ENCODE assay signal across 8 cellular contexts in the genomic region with DNA sequence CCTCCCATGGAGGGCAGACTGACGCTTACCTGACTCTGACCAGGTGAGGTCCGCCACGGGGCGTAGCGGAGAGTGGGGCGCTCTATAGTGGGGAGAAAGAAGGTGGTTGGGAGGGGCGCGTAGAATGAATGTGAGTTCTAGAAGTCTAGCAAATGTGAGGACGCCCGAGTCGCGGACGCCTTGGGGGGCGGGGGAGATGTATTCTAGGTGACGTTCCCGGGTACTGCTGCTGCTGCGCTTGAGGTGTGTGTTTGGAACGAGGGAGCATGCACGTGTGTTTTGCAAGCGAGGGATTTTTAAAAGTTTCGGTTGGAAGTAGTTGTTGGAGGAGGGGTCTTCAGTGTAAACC. TPM values are rescaled to one million over a fixed set of nuclear protein-coding genes. Genes with fewer than 3 reads are reported as not detected.
DNase-seq lines count a peak whose midpoint lies in the region; ATAC-seq and TF ChIP-seq lines count a peak whose summit lies in the region.

No MANE protein-coding gene starts in this region.

- H3K27ac ChIP-seq in gastroesophageal sphincter = peak overlapping the region in 3 of 4 donors; percentile 90 to 96 (median 92)
- H3K27ac ChIP-seq in psoas muscle = peak overlapping the region; percentile 92

- peaks cover 0 to 42% of the 10 kb centered on the region in 2 donors for H3K36me3 ChIP-seq in gastroesophageal sphincter
- H3K36me3 ChIP-seq in psoas muscle (ENCODE audit: insufficient read depth in 1 of 2, low read depth in 1 of 2) = peaks cover 0 to 42% of the 10 kb centered on the region in 2 donors

- intact Hi-C loops in psoas muscle (cut with DNase I) = no loop called here

- peak; percentile 42 for DNase-seq in ACHN
- DNase-seq in NOMO-1 treated with DMSO at 0.1 percent for 48 hours (lab: John Stamatoyannopoulos, UW; ENCODE audit: unreplicated experiment) = peak; percentile 4
- peak; percentile 13 for DNase-seq in activated T-helper 9 cell treated with anti-CD3 and anti-CD28 coated beads, Interleukin-2, amount 50 U/mL, for 16 hours (ENCODE audit: low read depth)
- no peak for DNase-seq in psoas muscle
- no peak for DNase-seq in mucosa of gallbladder (ENCODE audit: low spot score)

- no peak for TF ChIP-seq POLR2A in gastroesophageal sphincter (IDR thresholded peaks at IDR 0.05)

- no peak for TF ChIP-seq EP300 in gastroesophageal sphincter (IDR thresholded peaks at IDR 0.05)

- TF ChIP-seq CTCF in gastroesophageal sphincter (IDR thresholded peaks at IDR 0.05) (no peak), psoas muscle (IDR thresholded peaks at IDR 0.05) (no peak)

- H3K4me3 ChIP-seq in gastroesophageal sphincter = peak overlapping the region; percentile 51 to 97
- H3K4me3 ChIP-seq in psoas muscle = peak overlapping the region; percentile 89

- H3K27me3 ChIP-seq in gastroesophageal sphincter (no peaks in the 10 kb centered on the region), psoas muscle (ENCODE audit: insufficient read depth in 3 of 3, low read length in 2 of 3) (no peaks in the 10 kb centered on the region)

- ATAC-seq in GM18861 (IDR thresholded peaks at IDR 0.05; ENCODE audit: unreplicated experiment) = peak; percentile 19
- ATAC-seq in HG03097 (IDR thresholded peaks at IDR 0.05; ENCODE audit: low FRiP score, unreplicated experiment) = peak; percentile 38
- ATAC-seq in gastroesophageal sphincter = peak; percentile 4
- peak in 2 of 4 donors; percentile 23 for ATAC-seq in psoas muscle

- H3K9me3 ChIP-seq in gastroesophageal sphincter (no peaks in the 10 kb centered on the region), psoas muscle (no peaks in the 10 kb centered on the region)

- H3K4me1 ChIP-seq in gastroesophageal sphincter = peaks cover 0 to 47% (median 9%) of the 10 kb centered on the region in 3 donors
- H3K4me1 ChIP-seq in psoas muscle = no peaks in the 10 kb centered on the region

- in situ Hi-C loops in ACHN (cut with HindIII; ENCODE audit: low pct_ligation_motif_present, low pct_unique_long_range_greater_than_20kb, low sequenced_read_pairs) = no loop called here

- 0% methylated on average over 14 to 17 of the region's 21 CpGs for WGBS in gastroesophageal sphincter (ENCODE audit: low coverage in 1 of 2), 2 donors
- WGBS in psoas muscle, 3 donors = 1% methylated on average over 21 of the region's 21 CpGs

RNA-seq across cellular contexts. Expression of a gene that starts 0.8 kb away (rescaled TPM):
- total RNA-seq in gastroesophageal sphincter = 10 to 100 TPM; 25.7 to 53.7 (median 32.9) TPM
- 10 to 100 TPM; 17.5 to 35.0 (median 22.5) TPM for total RNA-seq in psoas muscle
- polyA plus RNA-seq in psoas muscle = 10 to 100 TPM in 1 of 3 donors, 1 to 10 TPM in 2; 3.7 to 11.2 (median 3.8) TPM
- 26.1 TPM for total RNA-seq in mucosa of gallbladder

RNA-seq across cellular contexts. Expression of a gene that starts 53.1 kb away (rescaled TPM):
- total RNA-seq in gastroesophageal sphincter = 10 to 100 TPM in 1 of 4 donors, 1 to 10 TPM in 3; 1.1 to 12.5 (median 5.5) TPM
- 1 to 10 TPM in 2 of 4 donors, under 1 TPM in 2; 0.32 to 1.4 (median 0.91) TPM for total RNA-seq in psoas muscle
- polyA plus RNA-seq in psoas muscle = 1 to 10 TPM in 2 of 3 donors, under 1 TPM in 1; 0.26 to 1.7 (median 1.2) TPM
- 1.4 TPM for total RNA-seq in mucosa of gallbladder

Comparison
In these comparisons a context has a peak if more than half of its experiments do, and no peak if none do; other contexts are left out.
1. DNase-seq: peak in ACHN (single experiment), NOMO-1 treated with DMSO at 0.1 percent for 48 hours (single experiment) and activated T-helper 9 cell treated with anti-CD3 and anti-CD28 coated beads, Interleukin-2, amount 50 U/mL, for 16 hours (single experiment); none in psoas muscle (0 of 2) and mucosa of gallbladder (single experiment).